ENCODE assay signal across 8 cellular contexts in genomic region chr12:64452559-64453329, GRCh38. TPM values are rescaled to one million over a fixed set of nuclear protein-coding genes. Genes with fewer than 3 reads are reported as not detected.
DNase-seq lines count a peak whose midpoint lies in the region; ATAC-seq, FAIRE-seq and TF ChIP-seq lines count a peak whose summit lies in the region.

No MANE protein-coding gene starts in this region.

- H3K9me3 ChIP-seq in BLaER1 (no peaks in the 10 kb centered on the region), adipocyte (ENCODE audit: control insufficient read depth, low read length) (no peaks in the 10 kb centered on the region), cardiac muscle cell (ENCODE audit: low read depth) (no peaks in the 10 kb centered on the region), pancreas (no peaks in the 10 kb centered on the region)

- peaks cover 19% of the 10 kb centered on the region; the same call in 1 of the 2 replicates for H4K20me1 ChIP-seq in BLaER1

- WGBS in pancreas, 2 donors = 0% methylated on average over 16 of the region's 16 CpGs

- peak overlapping the region; percentile 89 for H3K9ac ChIP-seq in BLaER1
- peak overlapping the region; percentile 98 for H3K9ac ChIP-seq in adipocyte (ENCODE audit: low read length)

- peaks cover 26% of the 10 kb centered on the region for H3K4me1 ChIP-seq in BLaER1
- H3K4me1 ChIP-seq in adipocyte (ENCODE audit: control insufficient read depth, insufficient read depth, low read length) = peaks cover 25% of the 10 kb centered on the region
- H3K4me1 ChIP-seq in cardiac muscle cell (ENCODE audit: low read depth) = peaks cover 12% of the 10 kb centered on the region
- no peaks in the 10 kb centered on the region for H3K4me1 ChIP-seq in pancreas

- H3K27ac ChIP-seq in BLaER1 (peak overlapping the region; percentile 91), cardiac muscle cell (peak overlapping the region; percentile 86), pancreas (peak overlapping the region; percentile 84 to 95 (median 90))

- peak overlapping the region; percentile 86 for H3K4me2 ChIP-seq in BLaER1

- FAIRE-seq in pancreas (lab: Jason Lieb, UNC) = no peak

- H3K36me3 ChIP-seq in BLaER1 (peaks cover 27% of the 10 kb centered on the region), adipocyte (ENCODE audit: control insufficient read depth, insufficient read depth, low read length, severe bottlenecking) (peaks cover 43% of the 10 kb centered on the region), cardiac muscle cell (peaks cover 4% of the 10 kb centered on the region), pancreas (no peaks in the 10 kb centered on the region)

- H3K27me3 ChIP-seq in BLaER1 (no peaks in the 10 kb centered on the region), adipocyte (replicated peaks; ENCODE audit: control insufficient read depth, insufficient read depth, low read length) (no peaks in the 10 kb centered on the region), cardiac muscle cell (no peaks in the 10 kb centered on the region), pancreas (no peaks in the 10 kb centered on the region)

- peak overlapping the region; percentile 88 for H3K4me3 ChIP-seq in BLaER1
- H3K4me3 ChIP-seq in adipocyte (ENCODE audit: low read length) = peak overlapping the region; percentile 94
- H3K4me3 ChIP-seq in cardiac muscle cell = peak overlapping the region; percentile 97
- H3K4me3 ChIP-seq in pancreas = peak overlapping the region; percentile 96 to 98 (median 97)

- intact Hi-C loops in pancreas (cut with DNase I) = no loop called here

- ATAC-seq in GM19455 (IDR thresholded peaks at IDR 0.05; ENCODE audit: unreplicated experiment) = peak; percentile 1
- peak; percentile 38 to 75 (median 50) for ATAC-seq in pancreas

- peak; percentile 82 for DNase-seq in NCI-H226
- peak; percentile 90 for DNase-seq in adipocyte (ENCODE audit: low read depth)
- DNase-seq in cardiac muscle cell (ENCODE audit: low read depth in 1 of 2, low spot score in 1 of 2) = peak; percentile 13 to 83
- DNase-seq in pancreas = peak in 1 of 6 donors; percentile 32
- no peak for DNase-seq in activated effector memory CD4-positive, alpha-beta T cell treated with Interleukin-2 at 50 U/mL for 16 hours
- DNase-seq in ureter (ENCODE audit: low spot score) = no peak

- TF ChIP-seq CTCF in cardiac muscle cell (IDR thresholded peaks at IDR 0.05; ENCODE audit: low read depth, low read length) = no peak
- TF ChIP-seq CTCF in pancreas (IDR thresholded peaks at IDR 0.05) = no peak

RNA-seq across cellular contexts. Expression of gene TBK1, which starts 0.8 kb away (rescaled TPM):
- total RNA-seq in cardiac muscle cell (9.0 and 9.7 TPM in 2 replicates), pancreas (1 to 10 TPM; 4.2 to 9.7 (median 5.6) TPM), ureter (26.1 TPM)
- polyA plus RNA-seq in cardiac muscle cell (15.0 and 15.8 TPM in 2 replicates), pancreas (1 to 10 TPM; 6.7 to 9.7 TPM)

RNA-seq across cellular contexts. Expression of gene XPOT, which starts 48.6 kb away (rescaled TPM):
- total RNA-seq in cardiac muscle cell (32.1 and 33.9 TPM in 2 replicates), pancreas (10 to 100 TPM; 24.9 to 76.1 (median 30.2) TPM), ureter (105 TPM)
- polyA plus RNA-seq in cardiac muscle cell (27.6 and 50.5 TPM in 2 replicates), pancreas (10 to 100 TPM; 10.7 to 18.4 TPM)

Comparison
In these comparisons a context has a peak if more than half of its experiments do, and no peak if none do; other contexts are left out.
1. DNase-seq: peak in NCI-H226 (single experiment), adipocyte (single experiment) and cardiac muscle cell (2 of 2); none in activated effector memory CD4-positive, alpha-beta T cell treated with Interleukin-2 at 50 U/mL for 16 hours (single experiment) and ureter (single experiment).
2. Peak in every context shown above with its lines, with median percentiles within 50 percentile points of each other: H3K27ac ChIP-seq and H3K4me3 ChIP-seq.